Comparison of ENCODE assay signal across 9 cellular contexts in genomic region chr1:211576717-211577116, GRCh38. TPM values are rescaled to one million over a fixed set of nuclear protein-coding genes. Genes with fewer than 3 reads are reported as not detected.
DNase-seq lines count a peak whose midpoint lies in the region; FAIRE-seq and TF ChIP-seq lines count a peak whose summit lies in the region.
"Had no signal": no experiment of that assay in that cellular context is flagged by ENCODE, and none has a peak within 500 bp of the region (broad histone marks: within the 10 kb centered on the region; RNA-seq: fewer than 3 reads in every experiment).

No MANE protein-coding gene starts in this region.

- no peak for TF ChIP-seq CTCF in suprapubic skin (IDR thresholded peaks at IDR 0.05)

- no peak overlapping the region for H2AK5ac ChIP-seq in mesendoderm (ENCODE audit: low read length)

- H2BK15ac ChIP-seq in mesendoderm (replicated peaks; ENCODE audit: low read depth) = no peak overlapping the region

- peaks cover 49% of the 10 kb centered on the region for H3K4me1 ChIP-seq in suprapubic skin
- peaks cover 6% of the 10 kb centered on the region for H3K4me1 ChIP-seq in mesendoderm (ENCODE audit: control insufficient read depth, low read depth, low read length)

- no peak overlapping the region for H4K5ac ChIP-seq in mesendoderm (ENCODE audit: low read length)

- H3K56ac ChIP-seq in mesendoderm (ENCODE audit: low read length) = no peak overlapping the region

- peaks cover 27% of the 10 kb centered on the region for H3K79me2 ChIP-seq in mesendoderm (ENCODE audit: control insufficient read depth, insufficient read depth, low read length)

- no peaks in the 10 kb centered on the region for H3K9me3 ChIP-seq in suprapubic skin

- no peak overlapping the region for H2BK120ac ChIP-seq in mesendoderm (ENCODE audit: low read depth, low read length)

- peak overlapping the region; percentile 92 for H3K4me3 Mint-ChIP-seq in activated CD4-positive, alpha-beta T cell treated with anti-CD3 and anti-CD28 coated beads, Interleukin-2, amount 10 ng/mL, durations not matched to agents 24 days and 14 days
- H3K4me3 Mint-ChIP-seq in activated naive CD8-positive, alpha-beta T cell = peak overlapping the region; percentile 93
- H3K4me3 Mint-ChIP-seq in immature natural killer cell = peak overlapping the region; percentile 91 to 94 (median 93)

- TF ChIP-seq POLR2A in suprapubic skin (IDR thresholded peaks at IDR 0.05) = no peak
- TF ChIP-seq POLR2A in GM12892 (IDR thresholded peaks at IDR 0.05; ENCODE audit: low read depth, low read length) = no peak

- no peaks in the 10 kb centered on the region for H3K79me1 ChIP-seq in mesendoderm (ENCODE audit: low read length)

- peaks cover 32% of the 10 kb centered on the region for H3K4me1 Mint-ChIP-seq in activated CD4-positive, alpha-beta T cell treated with anti-CD3 and anti-CD28 coated beads, Interleukin-2, amount 10 ng/mL, durations not matched to agents 24 days and 14 days
- peaks cover 38% of the 10 kb centered on the region for H3K4me1 Mint-ChIP-seq in activated naive CD8-positive, alpha-beta T cell (ENCODE audit: low read depth)
- peaks cover 45 to 63% of the 10 kb centered on the region in 2 donors for H3K4me1 Mint-ChIP-seq in immature natural killer cell

- no peak overlapping the region for H2BK5ac ChIP-seq in mesendoderm (ENCODE audit: low read length)

- H3K4ac ChIP-seq in mesendoderm (ENCODE audit: low read depth, low read length) = no peak overlapping the region

- no peak for TF ChIP-seq EP300 in suprapubic skin (IDR thresholded peaks at IDR 0.05)

- FAIRE-seq in GM12892 (lab: Jason Lieb, UNC) = no peak

- H3K23ac ChIP-seq in mesendoderm (ENCODE audit: low read length) = no peak overlapping the region

- H3K27ac Mint-ChIP-seq in activated CD4-positive, alpha-beta T cell treated with anti-CD3 and anti-CD28 coated beads, Interleukin-2, amount 10 ng/mL, durations not matched to agents 24 days and 14 days = no peak overlapping the region
- no peak overlapping the region for H3K27ac Mint-ChIP-seq in activated naive CD8-positive, alpha-beta T cell
- no peak overlapping the region for H3K27ac Mint-ChIP-seq in immature natural killer cell

- H3K36me3 ChIP-seq in suprapubic skin = peaks cover 11% of the 10 kb centered on the region
- no peaks in the 10 kb centered on the region for H3K36me3 ChIP-seq in mesendoderm (ENCODE audit: control insufficient read depth, insufficient read depth, low read length)

- H3K27me3 Mint-ChIP-seq in activated CD4-positive, alpha-beta T cell treated with anti-CD3 and anti-CD28 coated beads, Interleukin-2, amount 10 ng/mL, durations not matched to agents 24 days and 14 days = peaks cover 4% of the 10 kb centered on the region
- H3K27me3 Mint-ChIP-seq in activated naive CD8-positive, alpha-beta T cell = no peaks in the 10 kb centered on the region
- H3K27me3 Mint-ChIP-seq in immature natural killer cell (ENCODE audit: low read depth in 3 of 3) = peaks cover 5 to 8% (median 7%) of the 10 kb centered on the region in 3 donors

- no peak overlapping the region for H4K8ac ChIP-seq in mesendoderm (ENCODE audit: low read depth, low read length)

- H3K27me3 ChIP-seq in suprapubic skin (no peaks in the 10 kb centered on the region), mesendoderm (ENCODE audit: insufficient read depth, low read length, poor library complexity) (no peaks in the 10 kb centered on the region)

- no peaks in the 10 kb centered on the region for H3K9me3 Mint-ChIP-seq in activated CD4-positive, alpha-beta T cell treated with anti-CD3 and anti-CD28 coated beads, Interleukin-2, amount 10 ng/mL, durations not matched to agents 24 days and 14 days
- H3K9me3 Mint-ChIP-seq in activated naive CD8-positive, alpha-beta T cell (ENCODE audit: low read depth) = no peaks in the 10 kb centered on the region
- H3K9me3 Mint-ChIP-seq in immature natural killer cell = no peaks in the 10 kb centered on the region

- intact Hi-C loops in activated CD4-positive, alpha-beta T cell treated with anti-CD3 and anti-CD28 coated beads, Interleukin-2, amount 10 ng/mL, durations not matched to agents 24 days and 14 days (cut with micrococcal nuclease) = loop anchor here (1.0 to 5.0 kb wide), 7 partner anchors 79 to 1129 kb away; partner anchors contain the start of genes ATF3, DTL, INTS7 and LPGAT1

- peaks cover 33% of the 10 kb centered on the region for H3K36me3 Mint-ChIP-seq in activated CD4-positive, alpha-beta T cell treated with anti-CD3 and anti-CD28 coated beads, Interleukin-2, amount 10 ng/mL, durations not matched to agents 24 days and 14 days (ENCODE audit: low read depth)
- H3K36me3 Mint-ChIP-seq in activated naive CD8-positive, alpha-beta T cell = peaks cover 2% of the 10 kb centered on the region
- H3K36me3 Mint-ChIP-seq in immature natural killer cell = peaks cover 3 to 22% (median 9%) of the 10 kb centered on the region in 3 donors

- DNase-seq in activated CD4-positive, alpha-beta T cell treated with anti-CD3 and anti-CD28 coated beads, Interleukin-2, amount 10 ng/mL, durations not matched to agents 24 days and 14 days = no peak
- DNase-seq in activated CD4-positive, alpha-beta T cell treated with anti-CD3 and anti-CD28 coated beads, Interleukin-2, amount 50 U/mL, for 1 hour = no peak
- DNase-seq in immature natural killer cell (no peak), suprapubic skin (ENCODE audit: low spot score in 2 of 2) (no peak), RKO (ENCODE audit: low spot score) (no peak), GM12892 (ENCODE audit: insufficient read length) (no peak), mesendoderm (no peak)
- DNase-seq: GOT3 had no signal

- H3K27ac ChIP-seq in suprapubic skin (no peak overlapping the region), mesendoderm (ENCODE audit: low read depth, low read length) (no peak overlapping the region)

- 46% methylated on average over 2 of the region's 2 CpGs for WGBS in suprapubic skin
- no CpG with 5 or more reads among the region's 2 CpGs for WGBS in mesendoderm (ENCODE audit: extremely low coverage, insufficient coverage, low lambda C conversion rate)

- H3K18ac ChIP-seq in mesendoderm (ENCODE audit: low read length) = no peak overlapping the region

- H3K4me3 ChIP-seq in suprapubic skin = peak overlapping the region; percentile 98
- H3K4me3 ChIP-seq in mesendoderm (ENCODE audit: low read length) = no peak overlapping the region

- H3K9ac ChIP-seq in mesendoderm (ENCODE audit: low read length) = no peak overlapping the region

- H3K4me2 ChIP-seq in mesendoderm (ENCODE audit: low read length) = no peak overlapping the region

RNA-seq across cellular contexts. Expression of gene SLC30A1, which starts 2.2 kb away (rescaled TPM):
- total RNA-seq in activated CD4-positive, alpha-beta T cell treated with anti-CD3 and anti-CD28 coated beads, Interleukin-2, amount 10 ng/mL, durations not matched to agents 24 days and 14 days = 8.5 and 9.0 TPM in 2 replicates
- polyA plus RNA-seq in immature natural killer cell = 1 to 10 TPM in 2 of 3 donors, under 1 TPM in 1; 0.67 to 3.6 (median 2.2) TPM
- 10 to 100 TPM in 3 of 4 donors, 1 to 10 TPM in 1; 8.9 to 42.5 (median 29.8) TPM for total RNA-seq in suprapubic skin
- polyA plus RNA-seq in GM12892 (2012; ENCODE audit: missing spikeins) = 4.7 TPM
- 11.3 TPM for polyA plus RNA-seq in mesendoderm (2013, experiment 1 of 2)
- polyA plus RNA-seq in mesendoderm (2013, experiment 2 of 2) = 10.4 TPM
